14 cellular contexts compared by ENCODE assay signal in the genomic region with DNA sequence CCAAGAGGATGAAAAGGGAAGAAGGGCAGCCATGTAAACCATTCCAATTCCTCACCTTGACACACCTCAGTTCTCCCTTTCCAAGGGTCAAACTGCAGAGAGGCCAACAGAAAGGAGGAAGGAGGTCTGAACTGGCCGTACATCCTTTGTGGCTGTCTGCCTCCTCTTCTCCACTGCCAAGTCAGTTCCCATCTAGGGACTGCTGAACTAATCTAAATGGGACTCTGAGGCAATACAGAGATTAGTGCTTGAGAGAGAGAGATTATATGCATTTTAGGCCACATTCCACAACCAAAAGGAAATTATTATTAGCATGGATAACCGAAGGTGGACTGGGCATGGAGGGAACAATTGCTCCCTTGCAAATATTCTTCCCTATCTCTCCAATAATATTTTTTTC. TPM values are rescaled to one million over a fixed set of nuclear protein-coding genes. Genes with fewer than 3 reads are reported as not detected.
DNase-seq lines count a peak whose midpoint lies in the region; ATAC-seq, FAIRE-seq and TF ChIP-seq lines count a peak whose summit lies in the region.
"Had no signal": no experiment of that assay in that cellular context is flagged by ENCODE, and none has a peak within 500 bp of the region (broad histone marks: within the 10 kb centered on the region; RNA-seq: fewer than 3 reads in every experiment).

No MANE protein-coding gene starts in this region.

- intact Hi-C loops in GM12878 (cut with micrococcal nuclease; ENCODE audit: unreplicated experiment) = no loop called here

- H3K27ac Mint-ChIP-seq in HFFc6 = no peak overlapping the region; the same call in 1 of the 2 replicates
- H3K27ac Mint-ChIP-seq: activated CD4-positive, alpha-beta T cell treated with anti-CD3 and anti-CD28 coated beads for 36 hours; activated T-helper 2 cell treated with anti-CD3 and anti-CD28 coated beads, Interferon-gamma antibody, Interleukin-2, Interleukin-4, amounts not matched to agents 10 μg/mL and 5 μg/mL and 100 μg/mL, durations not matched to agents 14 hours and 24 hours and 36 hours had no signal

- no peak for TF ChIP-seq POLR2A in GM12878 (IDR thresholded peaks at IDR 0.05; ENCODE audit: low read depth, low read length)

- peak overlapping the region; percentile 83 for H3K4me2 ChIP-seq in GM12878 (ENCODE audit: control insufficient read depth, insufficient read depth)

- TF ChIP-seq CTCF in HFFc6 (IDR thresholded peaks at IDR 0.05) (no peak), GM12878 (IDR thresholded peaks at IDR 0.05 in 2 of 3, conservative IDR thresholded peaks at IDR 0.05 in 1 of 3; ENCODE audit: control insufficient read depth in 2 of 3, extremely low read depth in 1 of 3, insufficient read depth in 1 of 3, low read depth in 3 of 3, low read length in 3 of 3) (no peak)

- H2AFZ ChIP-seq in GM12878 (ENCODE audit: control insufficient read depth, low read depth, low read length) = no peak overlapping the region

- ATAC-seq in GM12878 (no peak), HG03025 (IDR thresholded peaks at IDR 0.05; ENCODE audit: low FRiP score, unreplicated experiment) (no peak), GM21515 (IDR thresholded peaks at IDR 0.05; ENCODE audit: unreplicated experiment) (no peak)
- ATAC-seq: activated CD4-positive, alpha-beta T cell treated with anti-CD3 and anti-CD28 coated beads for 36 hours had no signal

- H3K9me3 ChIP-seq in GM12878 (replicated peaks; ENCODE audit: control insufficient read depth, insufficient read depth, low read length) = no peaks in the 10 kb centered on the region
- no peaks in the 10 kb centered on the region for H3K9me3 ChIP-seq in iPS-15b (ENCODE audit: control insufficient read depth, insufficient read depth, low read length)
- no peaks in the 10 kb centered on the region for H3K9me3 ChIP-seq in skeletal muscle tissue (ENCODE audit: control insufficient read depth in 3 of 3, low read length in 3 of 3)

- WGBS in GM12878 (ENCODE audit: insufficient coverage, insufficient replicate concordance, low lambda C conversion rate, missing lambda C conversion rate) = 95% methylated on average over 2 of the region's 2 CpGs

- RAD21 ChIA-PET in GM12878 (lab: Charles Lee; ENCODE audit: unreplicated experiment) = interaction anchor here (1.0 kb wide), 1 partner anchor 110 kb away, joined by 3 read pairs; no protein-coding TSS in a partner anchor

- H3K4me1 ChIP-seq in GM12878 (ENCODE audit: control insufficient read depth, insufficient read depth, low read length) (no peaks in the 10 kb centered on the region), iPS-15b (ENCODE audit: control insufficient read depth, insufficient read depth, low read length) (peaks cover 24% of the 10 kb centered on the region), skeletal muscle tissue (ENCODE audit: control insufficient read depth in 3 of 3, insufficient read depth in 3 of 3, low read length in 3 of 3) (peaks cover 24 to 28% (median 25%) of the 10 kb centered on the region in 3 donors)

- H3K36me3 ChIP-seq in GM12878 (ENCODE audit: control insufficient read depth in 2 of 2, insufficient read depth in 2 of 2, low read length in 1 of 2) = no peaks in the 10 kb centered on the region
- no peaks in the 10 kb centered on the region for H3K36me3 ChIP-seq in iPS-15b (ENCODE audit: control insufficient read depth, insufficient read depth, low read length)
- H3K36me3 ChIP-seq in skeletal muscle tissue (ENCODE audit: control insufficient read depth in 3 of 3, insufficient read depth in 3 of 3, low read length in 3 of 3) = no peaks in the 10 kb centered on the region

- H3K4me3 ChIP-seq in GM12878 (peak overlapping the region; percentile 78; the same call in 1 of the 2 replicates), iPS-15b (ENCODE audit: low read depth, low read length) (peak overlapping the region; percentile 89), skeletal muscle tissue (ENCODE audit: low read length in 3 of 3) (peak overlapping the region; percentile 22 to 79 (median 71))

- BruUV-seq in GM12878 (replicated peaks; lab: Mats Ljungman, UMichigan) = no TSS peak

- SMC1A ChIA-PET in GM12878 (lab: Charles Lee; ENCODE audit: uncharacterized antibody, unreplicated experiment) = interaction anchor here (0.9 kb wide), 1 partner anchor 20 kb away, joined by 3 read pairs; no protein-coding TSS in a partner anchor

- H3K36me3 Mint-ChIP-seq in HFFc6 (ENCODE audit: low read depth) = no peaks in the 10 kb centered on the region; the same call in 1 of the 2 replicates

- no peak overlapping the region for H3K27ac ChIP-seq in GM12878 (ENCODE audit: control insufficient read depth, insufficient read depth)
- H3K27ac ChIP-seq in skeletal muscle tissue (ENCODE audit: low read depth, low read length) = no peak overlapping the region

- H3K27me3 ChIP-seq in GM12878 (replicated peaks in 1 of 2; ENCODE audit: control insufficient read depth in 2 of 2, insufficient read depth in 2 of 2, low read length in 1 of 2) = no peaks in the 10 kb centered on the region; a peak in 2 of 4 replicates
- no peaks in the 10 kb centered on the region for H3K27me3 ChIP-seq in iPS-15b (ENCODE audit: control insufficient read depth, insufficient read depth, low read length)
- no peaks in the 10 kb centered on the region for H3K27me3 ChIP-seq in skeletal muscle tissue (ENCODE audit: control insufficient read depth in 3 of 3, insufficient read depth in 3 of 3, low read length in 3 of 3)

- peaks cover 74% of the 10 kb centered on the region for H3K4me1 Mint-ChIP-seq in HFFc6 (ENCODE audit: low read depth)

- H3K4me3 Mint-ChIP-seq in HFFc6 = peak overlapping the region; percentile 93
- H3K4me3 Mint-ChIP-seq: activated CD4-positive, alpha-beta T cell treated with anti-CD3 and anti-CD28 coated beads for 36 hours had no signal

- no peaks in the 10 kb centered on the region for H3K9me3 Mint-ChIP-seq in HFFc6
- H3K9me3 Mint-ChIP-seq: activated T-helper 2 cell treated with anti-CD3 and anti-CD28 coated beads, Interferon-gamma antibody, Interleukin-2, Interleukin-4, amounts not matched to agents 10 μg/mL and 5 μg/mL and 100 μg/mL, durations not matched to agents 14 hours and 24 hours and 36 hours had no signal

- CTCF ChIA-PET in GM12878 (lab: Yijun Ruan, JAX) = interaction anchor here (0.9 to 1.0 kb wide), 2 partner anchors 24 to 124 kb away, joined by 3 read pairs; no protein-coding TSS in a partner anchor

- no peak for TF ChIP-seq EP300 in GM12878 (IDR thresholded peaks at IDR 0.05; ENCODE audit: borderline replicate concordance in 1 of 2, control insufficient read depth in 1 of 2, low read depth in 2 of 2, low read length in 2 of 2)

- no peaks in the 10 kb centered on the region for H4K20me1 ChIP-seq in GM12878 (ENCODE audit: control insufficient read depth, insufficient read depth)

- peak; percentile 59 for FAIRE-seq in GM12878 (lab: Jason Lieb, UNC)

- POLR2A ChIA-PET in GM12878 (lab: Charles Lee) = interaction anchor here (0.5 kb wide), 1 partner anchor 290 kb away, joined by 3 read pairs; no protein-coding TSS in a partner anchor

- in situ Hi-C loops in GM12878 (cut with MboI) = no loop called here

- TF ChIP-seq RAD21 in GM12878 (IDR thresholded peaks at IDR 0.05; ENCODE audit: insufficient read depth, low read depth, low read length) = no peak

- H3K9ac ChIP-seq in GM12878 (ENCODE audit: control insufficient read depth, insufficient read depth, low read length) = no peak overlapping the region
- no peak overlapping the region for H3K9ac ChIP-seq in iPS-15b (ENCODE audit: low read depth, low read length)
- H3K9ac ChIP-seq in skeletal muscle tissue (ENCODE audit: low read depth in 1 of 3, low read length in 3 of 3) = peak overlapping the region; percentile 68 to 91 (median 74)

- no peaks in the 10 kb centered on the region for H3K27me3 Mint-ChIP-seq in HFFc6 (ENCODE audit: insufficient read depth)

- DNase-seq in HFFc6 = no peak
- DNase-seq in GM12878 (ENCODE audit: low read depth, low spot score) = no peak
- DNase-seq in AG08396 (ENCODE audit: low spot score) = no peak
- no peak for DNase-seq in kidney tubule cell (ENCODE audit: low spot score)
- DNase-seq: activated CD4-positive, alpha-beta T cell treated with anti-CD3 and anti-CD28 coated beads for 36 hours; cortex of kidney; NCI-H2107; occipital lobe; trophoblast cell had no signal

- peaks cover 23% of the 10 kb centered on the region for H3K79me2 ChIP-seq in GM12878 (ENCODE audit: control insufficient read depth, insufficient read depth, low read length)

RNA-seq across cellular contexts. Expression of gene ARHGEF11, which starts 2.7 kb away (rescaled TPM):
- total RNA-seq in HFFc6 (2021; fragmentation: NEBNext Ultra II Directional; extraction: Animal tissue kit (Norgen Biotek cat#: 25700)) = 10 to 100 TPM; 21.3 to 24.8 (median 22.4) TPM
- 66.4 and 67.1 TPM in 2 replicates for total RNA-seq in GM12878 (2013; cell fraction: nucleolus; rRNA removed)
- total RNA-seq in GM12878 (2014; rRNA removed) = 1.9 and 2.3 TPM in 2 replicates
- total RNA-seq in GM12878 (2014; rRNA removed; fragmentation: Illumina TruSeq; extraction: Trizol) = 1.3 and 1.7 TPM in 2 replicates
- 3.2 and 3.5 TPM in 2 replicates for total RNA-seq in GM12878 (2021)
- 1.4 TPM for polyA plus RNA-seq in GM12878 (2011; ENCODE audit: low read depth)
- polyA plus RNA-seq in GM12878 (2011; rRNA removed) = 6.0 and 12.7 TPM in 2 replicates
- polyA plus RNA-seq in GM12878 (2011; cell fraction: cytosol; rRNA removed) = 9.3 and 11.5 TPM in 2 replicates
- polyA plus RNA-seq in GM12878 (2011; cell fraction: nucleus; rRNA removed) = 69.0 and 70.5 TPM in 2 replicates
- polyA plus RNA-seq in GM12878 (2012) = 2.4 and 2.8 TPM in 2 replicates
- polyA plus RNA-seq in GM12878 (2014; fragmentation: Illumina TruSeq; extraction: Trizol) = 2.1 and 2.5 TPM in 2 replicates
- under 1 TPM; 0.05 to 0.06 TPM for polyA plus RNA-seq in GM12878 (2014; fragmentation: Nextera tagmentation; extraction: Ambion mirVana)
- 2.3 and 2.5 TPM in 2 replicates for polyA plus RNA-seq in GM12878 (2014; rRNA removed)
- polyA plus RNA-seq in GM12878 (2016; fragmentation: Nextera tagmentation; extraction: Ambion mirVana) = 1 to 10 TPM in 1 of 2 experiments, under 1 TPM in 1; 0.64 to 1.4 TPM
- polyA minus RNA-seq in GM12878 (2011; rRNA and poly(A)+ RNA removed) = 15.2 and 19.5 TPM in 2 replicates
- polyA minus RNA-seq in GM12878 (2011; cell fraction: cytosol; rRNA and poly(A)+ RNA removed) = 8.3 and 9.8 TPM in 2 replicates
- 22.5 and 37.3 TPM in 2 replicates for polyA minus RNA-seq in GM12878 (2011; cell fraction: nucleus; rRNA and poly(A)+ RNA removed)
- 24.0 TPM for total RNA-seq in skeletal muscle tissue

RNA-seq across cellular contexts. Expression of gene ETV3L, which starts 56.8 kb away (rescaled TPM):
- total RNA-seq in HFFc6 (2021; fragmentation: NEBNext Ultra II Directional; extraction: Animal tissue kit (Norgen Biotek cat#: 25700)) = not detected
- 0.25 and 0.39 TPM in 2 replicates for total RNA-seq in GM12878 (2013; cell fraction: nucleolus; rRNA removed)
- total RNA-seq in GM12878 (2014; rRNA removed) = 0.28 and 0.33 TPM in 2 replicates
- 0.31 and 0.32 TPM in 2 replicates for total RNA-seq in GM12878 (2014; rRNA removed; fragmentation: Illumina TruSeq; extraction: Trizol)
- 0.96 and 1.3 TPM in 2 replicates for total RNA-seq in GM12878 (2021)
- polyA plus RNA-seq in GM12878 (2011; ENCODE audit: low read depth) = 0.33 TPM
- 0.20 and 0.26 TPM in 2 replicates for polyA plus RNA-seq in GM12878 (2011; rRNA removed)
- 0.18 and 0.24 TPM in 2 replicates for polyA plus RNA-seq in GM12878 (2011; cell fraction: cytosol; rRNA removed)
- 0.15 and 0.18 TPM in 2 replicates for polyA plus RNA-seq in GM12878 (2011; cell fraction: nucleus; rRNA removed)
- polyA plus RNA-seq in GM12878 (2012) = 0.60 and 1.1 TPM in 2 replicates
- polyA plus RNA-seq in GM12878 (2014; fragmentation: Illumina TruSeq; extraction: Trizol) = 0.57 and 0.86 TPM in 2 replicates
- polyA plus RNA-seq in GM12878 (2014; fragmentation: Nextera tagmentation; extraction: Ambion mirVana) = under 1 TPM; 0.03 to 0.04 TPM
- polyA plus RNA-seq in GM12878 (2014; rRNA removed) = 0.69 and 0.88 TPM in 2 replicates
- polyA plus RNA-seq in GM12878 (2016; fragmentation: Nextera tagmentation; extraction: Ambion mirVana) = 1 to 10 TPM in 1 of 2 experiments, under 1 TPM in 1; 0.88 to 1.2 TPM
- 0.21 and 0.37 TPM in 2 replicates for polyA minus RNA-seq in GM12878 (2011; rRNA and poly(A)+ RNA removed)
- not detected in 2 replicates for polyA minus RNA-seq in GM12878 (2011; cell fraction: cytosol; rRNA and poly(A)+ RNA removed)
- 0.38 TPM in 1 of 2 replicates, not detected in the other for polyA minus RNA-seq in GM12878 (2011; cell fraction: nucleus; rRNA and poly(A)+ RNA removed)
- total RNA-seq in skeletal muscle tissue = not detected
- total RNA-seq: activated CD4-positive, alpha-beta T cell treated with anti-CD3 and anti-CD28 coated beads for 36 hours; activated T-helper 2 cell treated with anti-CD3 and anti-CD28 coated beads, Interferon-gamma antibody, Interleukin-2, Interleukin-4, amounts not matched to agents 10 μg/mL and 5 μg/mL and 100 μg/mL, durations not matched to agents 14 hours and 24 hours and 36 hours; occipital lobe had no signal

Comparison
In these comparisons a context has a peak if more than half of its experiments do, and no peak if none do; other contexts are left out.
1. H3K9ac ChIP-seq: peak in skeletal muscle tissue (3 of 3); none in GM12878 (single experiment) and iPS-15b (single experiment).
2. Peak in every context shown above with its lines, with median percentiles within 50 percentile points of each other: H3K4me3 ChIP-seq.